Comparison of ENCODE assay signal across 13 cellular contexts in the genomic region with DNA sequence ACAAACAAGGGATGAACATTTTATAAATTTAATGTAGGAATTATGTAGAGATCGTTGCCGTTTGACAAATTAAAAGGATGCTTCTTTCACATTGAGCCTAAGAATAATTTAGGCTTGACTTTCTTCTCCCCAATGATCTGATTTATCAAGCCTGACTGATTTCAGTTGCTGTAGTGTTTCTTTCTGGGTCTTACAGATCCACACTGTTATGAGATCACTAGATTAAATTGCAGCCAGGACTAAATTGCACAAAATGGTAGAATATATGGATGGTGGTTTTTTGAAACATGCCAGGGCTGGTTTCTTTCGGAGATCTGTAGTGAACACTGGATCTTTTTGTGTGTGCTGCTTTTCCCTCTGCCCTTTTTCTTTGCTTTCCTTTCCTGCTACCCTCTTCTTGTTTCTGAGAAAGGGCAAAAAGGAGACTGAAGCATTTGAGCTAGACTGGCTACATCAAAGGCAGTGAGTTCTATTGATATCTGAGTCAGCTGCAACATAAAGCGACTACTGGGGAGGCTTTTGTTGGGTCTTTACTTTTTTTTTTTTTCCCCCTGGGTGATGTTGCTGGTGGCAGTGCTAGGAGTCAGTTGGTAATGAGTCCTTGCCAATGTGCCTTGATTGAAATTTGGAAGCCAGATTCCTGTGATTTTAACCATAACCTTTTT.
DNase-seq lines count a peak whose midpoint lies in the region; ATAC-seq and TF ChIP-seq lines count a peak whose summit lies in the region.
"Had no signal": no experiment of that assay in that cellular context is flagged by ENCODE, and none has a peak within 500 bp of the region (broad histone marks: within the 10 kb centered on the region; RNA-seq: fewer than 3 reads in every experiment).

No MANE protein-coding gene starts in this region.

- intact Hi-C loops in activated CD4-positive, alpha-beta T cell treated with anti-CD3 and anti-CD28 coated beads for 36 hours (cut with DNase I, micrococcal nuclease), result no loop called here
- intact Hi-C loops in activated CD4-positive, alpha-beta T cell treated with anti-CD3 and anti-CD28 coated beads, Interleukin-2, amount 10 ng/mL, durations not matched to agents 24 days and 14 days (cut with micrococcal nuclease), result no loop called here
- intact Hi-C loops in CD4-positive, alpha-beta T cell (cut with DNase I, micrococcal nuclease), result no loop called here

- no peak overlapping the region for H3K27ac Mint-ChIP-seq in activated CD4-positive, alpha-beta T cell treated with anti-CD3 and anti-CD28 coated beads for 36 hours
- no peak overlapping the region for H3K27ac Mint-ChIP-seq in activated CD4-positive, alpha-beta T cell treated with anti-CD3 and anti-CD28 coated beads, Interleukin-2, amount 10 ng/mL, durations not matched to agents 24 days and 14 days
- H3K27ac Mint-ChIP-seq in glutamatergic neuron (ENCODE audit: unreplicated experiment), result peak overlapping the region; percentile 48
- no peak overlapping the region for H3K27ac Mint-ChIP-seq in CD4-positive, alpha-beta T cell

- no peaks in the 10 kb centered on the region for H3K27me3 ChIP-seq in smooth muscle cell (ENCODE audit: low read depth)
- H3K27me3 ChIP-seq in CD4-positive, alpha-beta T cell (ENCODE audit: control insufficient read depth, insufficient read depth, low read length), result no peaks in the 10 kb centered on the region
- H3K27me3 ChIP-seq: ascending aorta, suprapubic skin had no signal

- H3K4me1 ChIP-seq in smooth muscle cell (ENCODE audit: low read depth), result peaks cover 21% of the 10 kb centered on the region

- H3K36me3 ChIP-seq in smooth muscle cell (ENCODE audit: low read depth), result no peaks in the 10 kb centered on the region
- H3K36me3 ChIP-seq: ascending aorta, suprapubic skin had no signal

- peak overlapping the region; percentile 60 for H3K4me2 ChIP-seq in smooth muscle cell

- POLR2A ChIA-PET in activated CD4-positive, alpha-beta T cell treated with anti-CD3 and anti-CD28 coated beads for 36 hours (lab: Charles Lee), result no interaction called here
- POLR2A ChIA-PET in CD4-positive, alpha-beta T cell (lab: Charles Lee), result no interaction called here

- H3K27ac ChIP-seq in smooth muscle cell (ENCODE audit: low read depth), result peak overlapping the region; percentile 58
- H3K27ac ChIP-seq in CD4-positive, alpha-beta T cell (ENCODE audit: low read depth, low read length), result no peak overlapping the region
- H3K27ac ChIP-seq: ascending aorta, suprapubic skin had no signal

- CTCF ChIA-PET in activated CD4-positive, alpha-beta T cell treated with anti-CD3 and anti-CD28 coated beads for 36 hours (lab: Charles Lee), result interaction anchor here (0.6 to 1.5 kb wide), 2 partner anchors 16 to 150 kb away, joined by 3 to 4 read pairs; no protein-coding TSS in a partner anchor
- CTCF ChIA-PET in CD4-positive, alpha-beta T cell (lab: Charles Lee), result no interaction called here

- H3K4me3 Mint-ChIP-seq in activated CD4-positive, alpha-beta T cell treated with anti-CD3 and anti-CD28 coated beads for 36 hours, result no peak overlapping the region
- H3K4me3 Mint-ChIP-seq in activated CD4-positive, alpha-beta T cell treated with anti-CD3 and anti-CD28 coated beads, Interleukin-2, amount 10 ng/mL, durations not matched to agents 24 days and 14 days, result no peak overlapping the region
- H3K4me3 Mint-ChIP-seq in glutamatergic neuron (ENCODE audit: unreplicated experiment), result no peak overlapping the region
- no peak overlapping the region for H3K4me3 Mint-ChIP-seq in CD4-positive, alpha-beta T cell

- peaks cover 33% of the 10 kb centered on the region for H4K20me1 ChIP-seq in smooth muscle cell (ENCODE audit: low read depth)

- no peaks in the 10 kb centered on the region for H3K9me3 ChIP-seq in smooth muscle cell (replicated peaks; ENCODE audit: low read depth)
- no peaks in the 10 kb centered on the region for H3K9me3 ChIP-seq in CD4-positive, alpha-beta T cell (ENCODE audit: control insufficient read depth, low read length)
- H3K9me3 ChIP-seq: ascending aorta, Caco-2, suprapubic skin had no signal

- H3F3A ChIP-seq in smooth muscle cell (ENCODE audit: low read depth), result peaks cover 11% of the 10 kb centered on the region

- no peak overlapping the region for H3K9ac ChIP-seq in smooth muscle cell (ENCODE audit: low read depth)

- DNase-seq in activated CD4-positive, alpha-beta T cell treated with anti-CD3 and anti-CD28 coated beads for 36 hours, result no peak
- DNase-seq in activated CD4-positive, alpha-beta T cell treated with anti-CD3 and anti-CD28 coated beads, Interleukin-2, amount 10 ng/mL, durations not matched to agents 24 days and 14 days, result no peak
- peak; percentile 15 for DNase-seq in SK-N-DZ (ENCODE audit: low spot score)
- no peak for DNase-seq in glutamatergic neuron
- DNase-seq in smooth muscle cell (lab: John Stamatoyannopoulos, UW; ENCODE audit: unreplicated experiment), result no peak
- DNase-seq in CD4-positive, alpha-beta T cell, result no peak
- DNase-seq: Caco-2, foreskin fibroblast, kidney glomerular epithelial cell had no signal

- 53% methylated on average over 4 of the region's 4 CpGs for WGBS in smooth muscle cell (ENCODE audit: low lambda C conversion rate)

- H3K27me3 Mint-ChIP-seq in activated CD4-positive, alpha-beta T cell treated with anti-CD3 and anti-CD28 coated beads for 36 hours, result no peaks in the 10 kb centered on the region
- no peaks in the 10 kb centered on the region for H3K27me3 Mint-ChIP-seq in activated CD4-positive, alpha-beta T cell treated with anti-CD3 and anti-CD28 coated beads, Interleukin-2, amount 10 ng/mL, durations not matched to agents 24 days and 14 days
- H3K27me3 Mint-ChIP-seq in glutamatergic neuron (ENCODE audit: unreplicated experiment), result peaks cover 2% of the 10 kb centered on the region
- H3K27me3 Mint-ChIP-seq in CD4-positive, alpha-beta T cell, result no peaks in the 10 kb centered on the region

- no peaks in the 10 kb centered on the region for H3K9me3 Mint-ChIP-seq in activated CD4-positive, alpha-beta T cell treated with anti-CD3 and anti-CD28 coated beads for 36 hours (ENCODE audit: low read depth)
- no peaks in the 10 kb centered on the region for H3K9me3 Mint-ChIP-seq in activated CD4-positive, alpha-beta T cell treated with anti-CD3 and anti-CD28 coated beads, Interleukin-2, amount 10 ng/mL, durations not matched to agents 24 days and 14 days
- no peaks in the 10 kb centered on the region for H3K9me3 Mint-ChIP-seq in glutamatergic neuron (ENCODE audit: unreplicated experiment)
- no peaks in the 10 kb centered on the region for H3K9me3 Mint-ChIP-seq in CD4-positive, alpha-beta T cell

- H3K4me1 Mint-ChIP-seq in activated CD4-positive, alpha-beta T cell treated with anti-CD3 and anti-CD28 coated beads for 36 hours, result peaks cover 50% of the 10 kb centered on the region
- H3K4me1 Mint-ChIP-seq in activated CD4-positive, alpha-beta T cell treated with anti-CD3 and anti-CD28 coated beads, Interleukin-2, amount 10 ng/mL, durations not matched to agents 24 days and 14 days, result peaks cover 29% of the 10 kb centered on the region
- peaks cover 22% of the 10 kb centered on the region for H3K4me1 Mint-ChIP-seq in glutamatergic neuron (ENCODE audit: low read depth, unreplicated experiment)
- H3K4me1 Mint-ChIP-seq in CD4-positive, alpha-beta T cell (ENCODE audit: low read depth), result peaks cover 69% of the 10 kb centered on the region

- H3K4me3 ChIP-seq in smooth muscle cell, result no peak overlapping the region
- H3K4me3 ChIP-seq: ascending aorta, suprapubic skin had no signal

- no peak overlapping the region for H2AFZ ChIP-seq in smooth muscle cell (ENCODE audit: low read depth)

- TF ChIP-seq CTCF in glutamatergic neuron (IDR thresholded peaks at IDR 0.05; ENCODE audit: partially characterized antibody, unreplicated experiment) (no peak), smooth muscle cell (IDR thresholded peaks at IDR 0.05; ENCODE audit: borderline replicate concordance, insufficient read depth, poor library complexity, severe bottlenecking) (no peak)
- TF ChIP-seq CTCF in CD4-positive, alpha-beta T cell (IDR thresholded peaks at IDR 0.05), result no peak

- no peaks in the 10 kb centered on the region for H3K36me3 Mint-ChIP-seq in activated CD4-positive, alpha-beta T cell treated with anti-CD3 and anti-CD28 coated beads for 36 hours (ENCODE audit: low read depth)
- peaks cover 7% of the 10 kb centered on the region for H3K36me3 Mint-ChIP-seq in activated CD4-positive, alpha-beta T cell treated with anti-CD3 and anti-CD28 coated beads, Interleukin-2, amount 10 ng/mL, durations not matched to agents 24 days and 14 days (ENCODE audit: low read depth)
- no peaks in the 10 kb centered on the region for H3K36me3 Mint-ChIP-seq in glutamatergic neuron (ENCODE audit: unreplicated experiment)
- peaks cover 10% of the 10 kb centered on the region for H3K36me3 Mint-ChIP-seq in CD4-positive, alpha-beta T cell (ENCODE audit: low read depth)

- H3K79me2 ChIP-seq in smooth muscle cell (ENCODE audit: low read depth), result peaks cover 83% of the 10 kb centered on the region

- ATAC-seq in activated CD4-positive, alpha-beta T cell treated with anti-CD3 and anti-CD28 coated beads for 36 hours, result peak; percentile 60
- ATAC-seq in CD4-positive, alpha-beta T cell (ENCODE audit: poor library complexity), result no peak
- no peak for ATAC-seq in HG03159 (IDR thresholded peaks at IDR 0.05; ENCODE audit: unreplicated experiment)
- ATAC-seq in GM19328 (IDR thresholded peaks at IDR 0.05; ENCODE audit: unreplicated experiment), result no peak
